Comparison of ENCODE assay signal across 32 cellular contexts in genomic region chr13:112097770-112098169, GRCh38. TPM values are rescaled to one million over a fixed set of nuclear protein-coding genes. Genes with fewer than 3 reads are reported as not detected.
"Had no signal": no experiment of that assay in that cellular context is flagged by ENCODE, and none has a peak within 500 bp of the region (broad histone marks: within the 10 kb centered on the region; RNA-seq: fewer than 3 reads in every experiment).

No MANE protein-coding gene starts in this region.

- H3K27me3 ChIP-seq: brain microvascular endothelial cell had no signal

- H3K4me1 ChIP-seq: foreskin keratinocyte, gastrocnemius medialis had no signal

- H3K9me3 ChIP-seq: gastrocnemius medialis, heart left ventricle had no signal

- H3K27ac ChIP-seq: brain microvascular endothelial cell, coronary artery, foreskin keratinocyte, gastrocnemius medialis, heart left ventricle, WERI-Rb-1 had no signal

- H3K36me3 ChIP-seq: brain microvascular endothelial cell, gastrocnemius medialis, heart left ventricle, WERI-Rb-1 had no signal

- DNase-seq: activated B cell treated with CpG ODN at 0.5 μM for 24 hours; activated CD4-positive, alpha-beta T cell treated with anti-CD3 and anti-CD28 coated beads for 48 hours; activated CD4-positive, alpha-beta T cell treated with anti-CD3 and anti-CD28 coated beads, Interleukin-2, amount 50 U/mL, for 1 hour; activated CD4-positive, alpha-beta T cell treated with anti-CD3 and anti-CD28 coated beads, Interleukin-2, amount 50 U/mL, for 48 hours; activated CD8-positive, alpha-beta memory T cell treated with anti-CD3 and anti-CD28 coated beads for 24 hours; activated CD8-positive, alpha-beta T cell treated with anti-CD3 and anti-CD28 coated beads for 36 hours; activated effector memory CD4-positive, alpha-beta T cell treated with Interleukin-2 at 50 U/mL for 16 hours; activated gamma-delta T cell treated with Interleukin-2 at 50 U/mL for 16 hours; activated naive CD4-positive, alpha-beta T cell treated with anti-CD3 and anti-CD28 coated beads, Interleukin-2, amount 50 U/mL, for 16 hours; activated naive CD4-positive, alpha-beta T cell treated with Interleukin-2 at 50 U/mL for 16 hours; activated T-cell treated with anti-CD3 and anti-CD28 coated beads, Interleukin-2, amount 50 U/mL, for 4 hours; amniotic stem cell; anterior cingulate cortex; brain microvascular endothelial cell; dorsolateral prefrontal cortex; effector memory CD4-positive, alpha-beta T cell; endodermal cell; foreskin keratinocyte; gastrocnemius medialis; glutamatergic neuron; heart left ventricle; T-helper 17 cell; T1000; WERI-Rb-1 had no signal

- H3K4me3 ChIP-seq: coronary artery, dorsolateral prefrontal cortex, gastrocnemius medialis, heart left ventricle had no signal

RNA-seq across cellular contexts. Expression of gene SOX1, which starts 30.8 kb away (rescaled TPM):
- total RNA-seq: activated B cell treated with CpG ODN at 0.5 μM for 24 hours; activated CD8-positive, alpha-beta T cell treated with anti-CD3 and anti-CD28 coated beads for 36 hours; activated T-helper 17 cell treated with anti-CD3 and anti-CD28 coated beads, Interleukin-2, amount 50 U/mL, for 72 hours; astrocyte; bronchial epithelial cell; cardiac septum; endodermal cell; epithelial cell of proximal tubule; esophagus mucosa; foreskin keratinocyte; gastrocnemius medialis; heart left ventricle; T-helper 17 cell had no signal
- polyA plus RNA-seq: adipose tissue, foreskin keratinocyte, heart left ventricle had no signal
